Comparison of ENCODE assay signal across 18 cellular contexts in the genomic region with DNA sequence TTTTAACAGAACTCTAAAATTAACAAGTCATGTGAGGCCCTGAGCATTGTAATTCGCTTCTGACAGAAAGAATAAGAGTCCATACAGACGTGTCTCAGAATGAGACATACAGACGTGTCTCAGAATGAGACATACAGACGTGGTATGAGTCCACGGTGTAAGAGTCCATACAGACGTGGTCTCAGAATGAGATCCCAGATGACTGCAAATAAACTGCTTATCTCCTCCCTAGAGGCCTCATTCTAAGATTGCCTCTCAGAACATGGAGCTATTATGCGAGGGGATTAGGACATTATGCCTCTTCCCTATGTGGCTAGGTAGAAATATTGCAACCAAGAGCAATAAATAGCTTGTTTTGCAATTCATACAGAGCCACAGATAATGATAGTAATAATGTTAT.
DNase-seq lines count a peak whose midpoint lies in the region; ATAC-seq, FAIRE-seq and TF ChIP-seq lines count a peak whose summit lies in the region.
"Had no signal": no experiment of that assay in that cellular context is flagged by ENCODE, and none has a peak within 500 bp of the region (broad histone marks: within the 10 kb centered on the region; RNA-seq: fewer than 3 reads in every experiment).

No MANE protein-coding gene starts in this region.

- TF ChIP-seq POLR2A in GM12892 (IDR thresholded peaks at IDR 0.05; ENCODE audit: low read depth, low read length) = no peak
- no peak for TF ChIP-seq POLR2A in K562 (conservative IDR thresholded peaks at IDR 0.05)
- TF ChIP-seq POLR2A in prostate gland (IDR thresholded peaks at IDR 0.05) = no peak

- peak overlapping the region; percentile 73 for H2AFZ ChIP-seq in K562 (ENCODE audit: low read depth, low read length)
- no peak overlapping the region for H2AFZ ChIP-seq in mammary epithelial cell (ENCODE audit: low read depth, low read length)

- H4K20me1 ChIP-seq in K562 (replicated peaks; ENCODE audit: control insufficient read depth, insufficient read depth, low read length) (no peaks in the 10 kb centered on the region), mammary epithelial cell (ENCODE audit: insufficient read depth, low read length) (no peaks in the 10 kb centered on the region)

- H3K9me1 ChIP-seq in K562 (ENCODE audit: control insufficient read depth, insufficient read depth, low read length) = no peaks in the 10 kb centered on the region

- peaks cover 8% of the 10 kb centered on the region for H3K4me1 ChIP-seq in A673 (ENCODE audit: insufficient read depth, low read length, poor library complexity, severe bottlenecking)
- H3K4me1 ChIP-seq in K562 (replicated peaks in 1 of 2; ENCODE audit: control insufficient read depth in 2 of 2, insufficient read depth in 2 of 2, low read length in 2 of 2) = peaks cover 0 to 26% of the 10 kb centered on the region in 2 experiments; a peak in 4 of 5 replicates
- H3K4me1 ChIP-seq in mammary epithelial cell (ENCODE audit: insufficient read depth, low read length) = no peaks in the 10 kb centered on the region
- no peaks in the 10 kb centered on the region for H3K4me1 ChIP-seq in prostate gland (replicated peaks)
- H3K4me1 ChIP-seq: adrenal gland, sigmoid colon, SJSA1 had no signal

- BruUV-seq in A673 (replicated peaks; lab: Mats Ljungman, UMichigan) (no TSS peak), K562 (replicated peaks; lab: Mats Ljungman, UMichigan) (no TSS peak), mammary epithelial cell (replicated peaks; lab: Mats Ljungman, UMichigan) (no TSS peak)

- TF ChIP-seq RAD21 in K562 (CRISPR knock-in tag; conservative IDR thresholded peaks at IDR 0.05 in 1 of 2, IDR thresholded peaks at IDR 0.05 in 1 of 2) = no peak

- FAIRE-seq in GM12892 (lab: Jason Lieb, UNC) (peak; percentile 78), K562 (lab: Jason Lieb, UNC) (peak; percentile 58)

- POLR2A ChIA-PET in A673 (lab: Charles Lee; ENCODE audit: low non-redundant PET) (no interaction called here), K562 (lab: Yijun Ruan, JAX) (interaction anchor here (0.7 to 2.3 kb wide), 5 partner anchors 11 to 28 kb away, joined by 3 to 8 read pairs (median 6); no protein-coding TSS in a partner anchor)

- TF ChIP-seq EP300 in K562 (IDR thresholded peaks at IDR 0.05; ENCODE audit: low read length) = no peak

- no peaks in the 10 kb centered on the region for H3K79me2 ChIP-seq in K562 (ENCODE audit: control insufficient read depth, insufficient read depth, low read length)
- no peaks in the 10 kb centered on the region for H3K79me2 ChIP-seq in mammary epithelial cell (ENCODE audit: insufficient read depth, low read length)

- intact Hi-C loops in A673 (cut with micrococcal nuclease; ENCODE audit: unreplicated experiment) = no loop called here
- intact Hi-C loops in K562 (cut with micrococcal nuclease) = no loop called here
- intact Hi-C loops in mammary epithelial cell (cut with micrococcal nuclease) = no loop called here
- intact Hi-C loops in prostate gland (cut with DNase I) = no loop called here

- H3K9ac ChIP-seq in K562 (ENCODE audit: insufficient read depth in 1 of 2, low read depth in 2 of 2, low read length in 2 of 2) (no peak overlapping the region), mammary epithelial cell (ENCODE audit: insufficient read depth, low read length) (no peak overlapping the region)

- ATAC-seq in HG02798 (IDR thresholded peaks at IDR 0.05; ENCODE audit: poor library complexity, unreplicated experiment) (peak; percentile 84), K562 (peak; percentile 32)
- ATAC-seq: left lobe of liver had no signal

- CTCF ChIA-PET in A673 (lab: Charles Lee) = no interaction called here
- CTCF ChIA-PET in K562 (lab: Yijun Ruan, JAX; ENCODE audit: low intra/inter-chr PET ratio) = no interaction called here
- CTCF ChIA-PET in mammary epithelial cell (lab: Charles Lee; ENCODE audit: low non-redundant PET) = no interaction called here

- in situ Hi-C loops in K562 (cut with MboI) = no loop called here
- in situ Hi-C loops in mammary epithelial cell (cut with MboI; ENCODE audit: low sequenced_read_pairs in 2 of 2) = no loop called here

- H3K36me3 ChIP-seq in A673 (ENCODE audit: insufficient read depth, low read length, poor library complexity, severe bottlenecking) = no peaks in the 10 kb centered on the region
- no peaks in the 10 kb centered on the region for H3K36me3 ChIP-seq in K562 (ENCODE audit: control insufficient read depth, insufficient read depth, low read length)
- no peaks in the 10 kb centered on the region for H3K36me3 ChIP-seq in mammary epithelial cell (ENCODE audit: insufficient read depth, low read length)
- H3K36me3 ChIP-seq in prostate gland = no peaks in the 10 kb centered on the region
- H3K36me3 ChIP-seq: adrenal gland, MG63, sigmoid colon, SJSA1 had no signal

- H3K27me3 ChIP-seq in A673 (replicated peaks; ENCODE audit: insufficient read depth, low read depth, low read length, poor library complexity) = no peaks in the 10 kb centered on the region
- H3K27me3 ChIP-seq in K562 (ENCODE audit: control insufficient read depth in 2 of 2, insufficient read depth in 2 of 2, low read length in 2 of 2) = no peaks in the 10 kb centered on the region
- H3K27me3 ChIP-seq in mammary epithelial cell (ENCODE audit: insufficient read depth, low read length) = peaks cover 1% of the 10 kb centered on the region
- no peaks in the 10 kb centered on the region for H3K27me3 ChIP-seq in prostate gland (replicated peaks; ENCODE audit: insufficient read depth)
- H3K27me3 ChIP-seq: adrenal gland, sigmoid colon had no signal

- dilution Hi-C loops in mammary epithelial cell (cut with HindIII; ENCODE audit: low sequenced_read_pairs) = no loop called here

- DNase-seq in A673 (ENCODE audit: low spot score) (peak; percentile 11), GM12892 (ENCODE audit: insufficient read length) (no peak), K562 (ENCODE audit: extremely low read depth in 1 of 4, low spot score in 3 of 4) (no peak), mammary epithelial cell (no peak), NCI-H187 (lab: John Stamatoyannopoulos, UW) (no peak), prostate gland (ENCODE audit: low spot score) (no peak)
- DNase-seq in NK-92 treated with Interleukin-12 subunit alpha and Interleukin-12 subunit beta, amount 100 ng/mL, for 24 hours (lab: John Stamatoyannopoulos, UW) = no peak
- DNase-seq: activated CD4-positive, alpha-beta T cell treated with anti-CD3 and anti-CD28 coated beads for 1 hour; adrenal gland; GF-D8; MG63; NCI-H187 treated with DMSO at 0.1 percent for 48 hours; NCI-H510A; sigmoid colon; stimulated activated CD4-positive, alpha-beta T cell treated with anti-CD3 and anti-CD28 coated beads, Interleukin-4, amount 100 ng/mL, for 1 hour had no signal

- no peak overlapping the region for H3K4me3 ChIP-seq in A673 (ENCODE audit: low read depth, low read length, poor library complexity, severe bottlenecking)
- H3K4me3 ChIP-seq in K562 = no peak overlapping the region
- no peak overlapping the region for H3K4me3 ChIP-seq in mammary epithelial cell (replicated peaks in 1 of 3; ENCODE audit: insufficient read depth in 1 of 3, low read depth in 2 of 3, low read length in 3 of 3)
- no peak overlapping the region for H3K4me3 ChIP-seq in prostate gland
- H3K4me3 ChIP-seq: adrenal gland, MG63, sigmoid colon, SJSA1 had no signal

- no peak for TF ChIP-seq CTCF in A673 (conservative IDR thresholded peaks at IDR 0.05; ENCODE audit: low read depth, low read length)
- no peak for TF ChIP-seq CTCF in K562 (IDR thresholded peaks at IDR 0.05 in 2 of 3, conservative IDR thresholded peaks at IDR 0.05 in 1 of 3; ENCODE audit: insufficient read depth in 2 of 3, low read depth in 1 of 3, low read length in 3 of 3)
- no peak for TF ChIP-seq CTCF in mammary epithelial cell (conservative IDR thresholded peaks at IDR 0.05 in 1 of 2, IDR thresholded peaks at IDR 0.05 in 1 of 2; ENCODE audit: extremely low read depth in 1 of 2, insufficient read depth in 1 of 2, low read depth in 1 of 2, low read length in 2 of 2)
- TF ChIP-seq CTCF in prostate gland (IDR thresholded peaks at IDR 0.05) = no peak

- H3K9me3 ChIP-seq in A673 (ENCODE audit: low read depth, low read length, poor library complexity, severe bottlenecking) (no peaks in the 10 kb centered on the region), K562 (replicated peaks; ENCODE audit: control insufficient read depth, insufficient read depth, low read depth, low read length) (no peaks in the 10 kb centered on the region), mammary epithelial cell (replicated peaks; ENCODE audit: insufficient read depth, low read length) (no peaks in the 10 kb centered on the region), prostate gland (no peaks in the 10 kb centered on the region)
- H3K9me3 ChIP-seq: adrenal gland, MG63, sigmoid colon, SJSA1 had no signal

- no peak overlapping the region for H3K27ac ChIP-seq in A673 (ENCODE audit: low read depth, low read length, poor library complexity, severe bottlenecking)
- no peak overlapping the region; the same call in 2 of the 3 replicates for H3K27ac ChIP-seq in K562 (ENCODE audit: extremely low read depth, low read depth, low read length)
- no peak overlapping the region for H3K27ac ChIP-seq in mammary epithelial cell (ENCODE audit: insufficient read depth, low read depth, low read length)
- H3K27ac ChIP-seq in prostate gland = no peak overlapping the region
- H3K27ac ChIP-seq: adrenal gland, sigmoid colon, SJSA1 had no signal

- 16% methylated on average over 7 of the region's 7 CpGs for WGBS in K562 (ENCODE audit: insufficient coverage, low coverage, missing lambda C conversion rate)
- WGBS in mammary epithelial cell (ENCODE audit: low coverage, missing lambda C conversion rate) = 73% methylated on average over 7 of the region's 7 CpGs
- 85% methylated on average over 7 of the region's 7 CpGs for WGBS in prostate gland

- H3K4me2 ChIP-seq in K562 (ENCODE audit: insufficient read depth, low read length) = peak overlapping the region; percentile 9; the same call in 1 of the 2 replicates
- no peak overlapping the region for H3K4me2 ChIP-seq in mammary epithelial cell (ENCODE audit: insufficient read depth, low read depth, low read length)

TF ChIP-seq in K562, 482 proteins besides CTCF, POLR2A, EP300 and RAD21:
- no peak for TF ChIP-seq RUNX1 (IDR thresholded peaks at IDR 0.05; ENCODE audit: low read depth)
- TF ChIP-seq ARID1B (IDR thresholded peaks at IDR 0.05) = no peak
- TF ChIP-seq ZNF3 (CRISPR knock-in tag; IDR thresholded peaks at IDR 0.05) = no peak
